ENCODE assay signal across 10 cellular contexts in genomic region chr5:55055183-55055582, GRCh38. TPM values are rescaled to one million over a fixed set of nuclear protein-coding genes. Genes with fewer than 3 reads are reported as not detected.
"Had no signal": no experiment of that assay in that cellular context is flagged by ENCODE, and none has a peak within 500 bp of the region (broad histone marks: within the 10 kb centered on the region; RNA-seq: fewer than 3 reads in every experiment).

No MANE protein-coding gene starts in this region.

- H3K4me1 ChIP-seq: HAP-1 had no signal

- FAIRE-seq: H1 had no signal

- H3K4me3 ChIP-seq: GM23248, GM23338, HAP-1 had no signal

- DNase-seq: GOT3, H7, H9, HFFc6 had no signal

- H3K27ac ChIP-seq: GM23248 had no signal

- H3K36me3 ChIP-seq: HAP-1 had no signal

- H3K9me3 ChIP-seq: HAP-1 had no signal

- H2AFZ ChIP-seq: GM23248, GM23338 had no signal

- ATAC-seq: GM23338, HCT116 had no signal

- H3K9ac ChIP-seq: GM23248 had no signal

- H3K4me2 ChIP-seq: GM23338 had no signal

RNA-seq across cellular contexts. Expression of gene GZMK, which starts 31.1 kb away (rescaled TPM):
- total RNA-seq: GM23248, GM23338, H1, H4, H7, H9, HFFc6 had no signal
- polyA plus RNA-seq: GM23248, GM23338, H1 had no signal

RNA-seq across cellular contexts. Expression of gene GZMA, which starts 47.3 kb away (rescaled TPM):
- total RNA-seq: GM23248, GM23338, H1, H4, H7, H9, HFFc6 had no signal
- polyA plus RNA-seq: GM23248, GM23338, H1 had no signal
